ENCODE assay signal across 14 cellular contexts in genomic region chr18:46207985-46208384, GRCh38.
"Had no signal": no experiment of that assay in that cellular context is flagged by ENCODE, and none has a peak within 500 bp of the region (broad histone marks: within the 10 kb centered on the region; RNA-seq: fewer than 3 reads in every experiment).

No MANE protein-coding gene starts in this region.

- ATAC-seq: foreskin keratinocyte, left lung, pancreas had no signal

- H3K4me1 ChIP-seq: colonic mucosa had no signal

- DNase-seq: activated CD4-positive, CD25-positive, alpha-beta regulatory T cell treated with anti-CD3 and anti-CD28 coated beads, Interleukin-2, amount 50 U/mL, for 72 hours; colonic mucosa; effector CD4-positive, alpha-beta T cell; foreskin keratinocyte; head of caudate nucleus; left lung; pancreas; SHP77 treated with DMSO at 0.1 percent for 48 hours; stimulated activated CD4-positive, alpha-beta T cell treated with anti-CD3 and anti-CD28 coated beads, Interleukin-4, amount 100 ng/mL, for 1 hour; stimulated activated CD8-positive, alpha-beta memory T cell treated with anti-CD3 and anti-CD28 coated beads, Interleukin-4, amount 100 ng/mL, for 48 hours; stomach; T-helper 9 cell had no signal

- H3K9me3 Mint-ChIP-seq: neural crest cell had no signal

- H3K4me3 ChIP-seq: colonic mucosa, left lung, pancreas, stomach, thoracic aorta had no signal

- H3K36me3 ChIP-seq: colonic mucosa, left lung, pancreas, thoracic aorta had no signal

- H3K4me3 Mint-ChIP-seq: neural crest cell had no signal

- H3K9me3 ChIP-seq: colonic mucosa, left lung, pancreas, stomach, thoracic aorta had no signal

- H3K27me3 ChIP-seq: colonic mucosa, foreskin keratinocyte, left lung, pancreas, stomach had no signal

- H3K27ac ChIP-seq: colonic mucosa, foreskin keratinocyte, left lung, pancreas, stomach, thoracic aorta had no signal
